ENCODE assay signal across 1 cellular context in genomic region chr10:93541402-93542357, GRCh38.
TF ChIP-seq lines count a peak whose summit lies in the region.

No MANE protein-coding gene starts in this region.

TF ChIP-seq in GM23338, 12 proteins besides CTCF, POLR2A, EP300 and RAD21 (continued from another document):
- TF ChIP-seq ZNF462 (CRISPR knock-in tag; IDR thresholded peaks at IDR 0.05): no peak
- no peak for TF ChIP-seq EZH2phosphoT487 (IDR thresholded peaks at IDR 0.05; ENCODE audit: unreplicated experiment)
- no peak for TF ChIP-seq JUNB (IDR thresholded peaks at IDR 0.05; ENCODE audit: unreplicated experiment)
- TF ChIP-seq ETS1 (IDR thresholded peaks at IDR 0.05): no peak
TF ChIP-seq in GM23338: peak in this region for 0.
